24 cellular contexts compared by ENCODE assay signal in genomic region chr1:181351740-181352139, GRCh38.
"Had no signal": no experiment of that assay in that cellular context is flagged by ENCODE, and none has a peak within 500 bp of the region (broad histone marks: within the 10 kb centered on the region; RNA-seq: fewer than 3 reads in every experiment).

No MANE protein-coding gene starts in this region.

- H3K4me3 Mint-ChIP-seq: effector memory CD8-positive, alpha-beta T cell; endodermal cell; immature natural killer cell; mesothelial cell of epicardium; naive B cell had no signal

- H3K9me3 ChIP-seq: esophagus squamous epithelium, gastrocnemius medialis, left lung, lower lobe of right lung, mucosa of descending colon had no signal

- H3K27me3 ChIP-seq: esophagus squamous epithelium, gastrocnemius medialis, hepatocyte, left lung had no signal

- H3K9me3 Mint-ChIP-seq: effector memory CD8-positive, alpha-beta T cell; endodermal cell; immature natural killer cell; mesothelial cell of epicardium; naive B cell had no signal

- H3K27ac ChIP-seq: coronary artery, dorsolateral prefrontal cortex, epithelial cell of prostate, esophagus squamous epithelium, gastrocnemius medialis, hepatocyte, left lung, lower lobe of right lung had no signal

- H3K36me3 ChIP-seq: esophagus squamous epithelium, gastrocnemius medialis, left lung, lower lobe of right lung had no signal

- ATAC-seq: effector memory CD8-positive, alpha-beta T cell; esophagus mucosa; gastrocnemius medialis; left cardiac atrium; left lung; left ventricle myocardium superior; lower lobe of right lung; mucosa of descending colon had no signal

- DNase-seq: dermis blood vessel endothelial cell; dorsolateral prefrontal cortex; effector CD8-positive, alpha-beta T cell; effector memory CD8-positive, alpha-beta T cell; erythroblast; esophagus squamous epithelium; foreskin melanocyte; gastrocnemius medialis; glutamatergic neuron; hypothalamus; immature natural killer cell; left cardiac atrium; left lung; left ventricle myocardium superior; lower lobe of right lung; mesenchymal stem cell; mucosa of descending colon; naive B cell had no signal

- H3K4me1 ChIP-seq: esophagus squamous epithelium, gastrocnemius medialis, left lung, lower lobe of right lung had no signal

- H3K4me3 ChIP-seq: coronary artery, dorsolateral prefrontal cortex, esophagus squamous epithelium, gastrocnemius medialis, hepatocyte, left lung, lower lobe of right lung, mucosa of descending colon had no signal

- H3K36me3 Mint-ChIP-seq: immature natural killer cell, mesothelial cell of epicardium, naive B cell had no signal

- H3K4me1 Mint-ChIP-seq: immature natural killer cell, mesothelial cell of epicardium, naive B cell had no signal

- H3K27ac Mint-ChIP-seq: effector memory CD8-positive, alpha-beta T cell; endodermal cell; immature natural killer cell; mesothelial cell of epicardium; naive B cell had no signal
